ENCODE assay signal across 27 cellular contexts in genomic region chr17:67412057-67412456, GRCh38. TPM values are rescaled to one million over a fixed set of nuclear protein-coding genes. Genes with fewer than 3 reads are reported as not detected.
DNase-seq lines count a peak whose midpoint lies in the region; ATAC-seq and TF ChIP-seq lines count a peak whose summit lies in the region.
"Had no signal": no experiment of that assay in that cellular context is flagged by ENCODE, and none has a peak within 500 bp of the region (broad histone marks: within the 10 kb centered on the region; RNA-seq: fewer than 3 reads in every experiment).

No MANE protein-coding gene starts in this region.

- H3K9ac ChIP-seq in mesendoderm (ENCODE audit: low read length) = no peak overlapping the region

- H3K27ac Mint-ChIP-seq in activated CD8-positive, alpha-beta T cell treated with anti-CD3 and anti-CD28 coated beads for 36 hours = peak overlapping the region; percentile 56
- H3K27ac Mint-ChIP-seq in activated CD8-positive, alpha-beta T cell treated with anti-CD3 and anti-CD28 coated beads, Interleukin-2, amount 10 ng/mL, durations not matched to agents 7 days and 5 days = no peak overlapping the region
- H3K27ac Mint-ChIP-seq in CD4-positive, CD25-positive, alpha-beta regulatory T cell = peak overlapping the region in 2 of 3 donors; percentile 69 to 70
- peak overlapping the region; percentile 61 for H3K27ac Mint-ChIP-seq in activated T-helper 17 cell treated with anti-CD3 and anti-CD28 coated beads, Interleukin-2, amount 50 U/mL, for 72 hours
- H3K27ac Mint-ChIP-seq: GM23338; nephron; stimulated activated memory B cell treated with anti-CD40 and anti-IgM and Interleukin-4, amounts not matched to agents 10 μg/mL and 1 μg/mL and 100 μg/mL, for 72 hours had no signal

- H3K27me3 ChIP-seq in CD4-positive, CD25-positive, alpha-beta regulatory T cell (ENCODE audit: control insufficient read depth, insufficient read depth, low read length) = no peaks in the 10 kb centered on the region
- H3K27me3 ChIP-seq in mesendoderm (ENCODE audit: insufficient read depth, low read length, poor library complexity) (no peaks in the 10 kb centered on the region), stomach (no peaks in the 10 kb centered on the region)
- H3K27me3 ChIP-seq: suprapubic skin, upper lobe of left lung had no signal

- WGBS in mesendoderm (ENCODE audit: extremely low coverage, insufficient coverage, low lambda C conversion rate) = no CpG with 5 or more reads among the region's 4 CpGs
- WGBS in stomach, 5 donors = 40 to 49% (median 48%) methylated on average over 4 of the region's 4 CpGs

- peaks cover 19% of the 10 kb centered on the region for H3K36me3 Mint-ChIP-seq in activated CD8-positive, alpha-beta T cell treated with anti-CD3 and anti-CD28 coated beads for 36 hours (ENCODE audit: low read depth)
- peaks cover 32% of the 10 kb centered on the region for H3K36me3 Mint-ChIP-seq in activated CD8-positive, alpha-beta T cell treated with anti-CD3 and anti-CD28 coated beads, Interleukin-2, amount 10 ng/mL, durations not matched to agents 7 days and 5 days (ENCODE audit: low read depth)
- H3K36me3 Mint-ChIP-seq in CD4-positive, CD25-positive, alpha-beta regulatory T cell = peaks cover 4% of the 10 kb centered on the region
- no peaks in the 10 kb centered on the region for H3K36me3 Mint-ChIP-seq in activated T-helper 17 cell treated with anti-CD3 and anti-CD28 coated beads, Interleukin-2, amount 50 U/mL, for 72 hours (ENCODE audit: low read depth)

- no peak for ATAC-seq in activated CD8-positive, alpha-beta T cell treated with anti-CD3 and anti-CD28 coated beads for 36 hours
- ATAC-seq in activated CD8-positive, alpha-beta T cell treated with anti-CD3 and anti-CD28 coated beads, Interleukin-2, amount 10 ng/mL, durations not matched to agents 7 days and 5 days = no peak
- no peak for ATAC-seq in CD4-positive, CD25-positive, alpha-beta regulatory T cell (ENCODE audit: low read depth in 2 of 2)
- ATAC-seq in activated T-helper 17 cell treated with anti-CD3 and anti-CD28 coated beads, Interleukin-2, amount 50 U/mL, for 72 hours (replicated peaks) = no peak
- ATAC-seq: activated T-cell treated with anti-CD3 and anti-CD28 coated beads, Interleukin-2, amount 50 U/mL, for 4 hours; GM23338; stimulated activated memory B cell treated with anti-CD40 and anti-IgM and Interleukin-4, amounts not matched to agents 10 μg/mL and 1 μg/mL and 100 μg/mL, for 72 hours had no signal

- H3K56ac ChIP-seq in mesendoderm (ENCODE audit: low read length) = no peak overlapping the region

- CTCF ChIA-PET in activated CD8-positive, alpha-beta T cell treated with anti-CD3 and anti-CD28 coated beads for 36 hours (lab: Charles Lee) = interaction anchor here (2.0 kb wide), 1 partner anchor 23 kb away, joined by 8 read pairs; no protein-coding TSS in a partner anchor
- CTCF ChIA-PET in activated CD8-positive, alpha-beta T cell treated with anti-CD3 and anti-CD28 coated beads, Interleukin-2, amount 10 ng/mL, durations not matched to agents 7 days and 5 days (lab: Charles Lee) = no interaction called here

- POLR2A ChIA-PET in activated CD8-positive, alpha-beta T cell treated with anti-CD3 and anti-CD28 coated beads for 36 hours (lab: Charles Lee) = interaction anchor here (1.6 to 2.4 kb wide), 2 partner anchors 19 to 63 kb away, joined by 4 to 8 read pairs; no protein-coding TSS in a partner anchor
- POLR2A ChIA-PET in activated CD8-positive, alpha-beta T cell treated with anti-CD3 and anti-CD28 coated beads, Interleukin-2, amount 10 ng/mL, durations not matched to agents 7 days and 5 days (lab: Charles Lee) = no interaction called here

- intact Hi-C loops in activated CD8-positive, alpha-beta T cell treated with anti-CD3 and anti-CD28 coated beads for 36 hours (cut with micrococcal nuclease) = no loop called here
- intact Hi-C loops in stomach (cut with DNase I; ENCODE audit: low total_unique reads) = no loop called here

- H3K9me3 Mint-ChIP-seq in activated CD8-positive, alpha-beta T cell treated with anti-CD3 and anti-CD28 coated beads for 36 hours = peaks cover 6% of the 10 kb centered on the region
- H3K9me3 Mint-ChIP-seq in activated CD8-positive, alpha-beta T cell treated with anti-CD3 and anti-CD28 coated beads, Interleukin-2, amount 10 ng/mL, durations not matched to agents 7 days and 5 days (ENCODE audit: insufficient read depth) = peaks cover 7% of the 10 kb centered on the region
- peaks cover 0 to 8% (median 0%) of the 10 kb centered on the region in 7 donors for H3K9me3 Mint-ChIP-seq in CD4-positive, CD25-positive, alpha-beta regulatory T cell
- no peaks in the 10 kb centered on the region for H3K9me3 Mint-ChIP-seq in activated T-helper 17 cell treated with anti-CD3 and anti-CD28 coated beads, Interleukin-2, amount 50 U/mL, for 72 hours

- peaks cover 6% of the 10 kb centered on the region for H3K79me1 ChIP-seq in mesendoderm (ENCODE audit: low read length)

- peak overlapping the region; percentile 21 for H2BK120ac ChIP-seq in mesendoderm (ENCODE audit: low read depth, low read length)

- H2BK15ac ChIP-seq in mesendoderm (replicated peaks; ENCODE audit: low read depth) = no peak overlapping the region

- no peaks in the 10 kb centered on the region for H3K27me3 Mint-ChIP-seq in activated CD8-positive, alpha-beta T cell treated with anti-CD3 and anti-CD28 coated beads for 36 hours
- H3K27me3 Mint-ChIP-seq in activated CD8-positive, alpha-beta T cell treated with anti-CD3 and anti-CD28 coated beads, Interleukin-2, amount 10 ng/mL, durations not matched to agents 7 days and 5 days (ENCODE audit: low read depth) = no peaks in the 10 kb centered on the region
- H3K27me3 Mint-ChIP-seq in CD4-positive, CD25-positive, alpha-beta regulatory T cell = no peaks in the 10 kb centered on the region
- no peaks in the 10 kb centered on the region for H3K27me3 Mint-ChIP-seq in activated T-helper 17 cell treated with anti-CD3 and anti-CD28 coated beads, Interleukin-2, amount 50 U/mL, for 72 hours
- H3K27me3 Mint-ChIP-seq: stimulated activated memory B cell treated with anti-CD40 and anti-IgM and Interleukin-4, amounts not matched to agents 10 μg/mL and 1 μg/mL and 100 μg/mL, for 72 hours had no signal

- peaks cover 60% of the 10 kb centered on the region for H3K4me1 Mint-ChIP-seq in activated CD8-positive, alpha-beta T cell treated with anti-CD3 and anti-CD28 coated beads for 36 hours (ENCODE audit: low read depth)
- peaks cover 23% of the 10 kb centered on the region for H3K4me1 Mint-ChIP-seq in activated CD8-positive, alpha-beta T cell treated with anti-CD3 and anti-CD28 coated beads, Interleukin-2, amount 10 ng/mL, durations not matched to agents 7 days and 5 days (ENCODE audit: low read depth)
- H3K4me1 Mint-ChIP-seq in CD4-positive, CD25-positive, alpha-beta regulatory T cell = peaks cover 8 to 44% (median 22%) of the 10 kb centered on the region in 4 donors
- peaks cover 29% of the 10 kb centered on the region for H3K4me1 Mint-ChIP-seq in activated T-helper 17 cell treated with anti-CD3 and anti-CD28 coated beads, Interleukin-2, amount 50 U/mL, for 72 hours
- H3K4me1 Mint-ChIP-seq: GM23338, nephron had no signal

- no peak overlapping the region for H3K4me3 Mint-ChIP-seq in activated CD8-positive, alpha-beta T cell treated with anti-CD3 and anti-CD28 coated beads for 36 hours
- H3K4me3 Mint-ChIP-seq in activated CD8-positive, alpha-beta T cell treated with anti-CD3 and anti-CD28 coated beads, Interleukin-2, amount 10 ng/mL, durations not matched to agents 7 days and 5 days = no peak overlapping the region
- H3K4me3 Mint-ChIP-seq in CD4-positive, CD25-positive, alpha-beta regulatory T cell = no peak overlapping the region
- no peak overlapping the region for H3K4me3 Mint-ChIP-seq in activated T-helper 17 cell treated with anti-CD3 and anti-CD28 coated beads, Interleukin-2, amount 50 U/mL, for 72 hours
- H3K4me3 Mint-ChIP-seq: activated T-cell treated with anti-CD3 and anti-CD28 coated beads, Interleukin-2, amount 50 U/mL, for 4 hours; GM23338; nephron; stimulated activated memory B cell treated with anti-CD40 and anti-IgM and Interleukin-4, amounts not matched to agents 10 μg/mL and 1 μg/mL and 100 μg/mL, for 72 hours had no signal

- TF ChIP-seq POLR2A in stomach (IDR thresholded peaks at IDR 0.05) = no peak

- no peak overlapping the region for H3K4ac ChIP-seq in mesendoderm (ENCODE audit: low read depth, low read length)

- H4K5ac ChIP-seq in mesendoderm (ENCODE audit: low read length) = no peak overlapping the region

- no peak overlapping the region for H4K8ac ChIP-seq in mesendoderm (ENCODE audit: low read depth, low read length)

- no peak overlapping the region for H3K18ac ChIP-seq in mesendoderm (ENCODE audit: low read length)

- no peak overlapping the region for H2BK5ac ChIP-seq in mesendoderm (ENCODE audit: low read length)

- no peak overlapping the region for H3K23ac ChIP-seq in mesendoderm (ENCODE audit: low read length)

- no peak overlapping the region for H3K4me3 ChIP-seq in CD4-positive, CD25-positive, alpha-beta regulatory T cell (ENCODE audit: low read depth, low read length)
- H3K4me3 ChIP-seq in mesendoderm (ENCODE audit: low read length) (no peak overlapping the region), stomach (no peak overlapping the region)
- H3K4me3 ChIP-seq: GM23338, suprapubic skin, upper lobe of left lung had no signal

- no peak overlapping the region for H3K27ac ChIP-seq in CD4-positive, CD25-positive, alpha-beta regulatory T cell (ENCODE audit: insufficient read depth, low read length, poor library complexity, severe bottlenecking)
- H3K27ac ChIP-seq in mesendoderm (ENCODE audit: low read depth, low read length) = no peak overlapping the region
- H3K27ac ChIP-seq in stomach = no peak overlapping the region
- H3K27ac ChIP-seq: suprapubic skin had no signal

- no peaks in the 10 kb centered on the region for H3K4me1 ChIP-seq in CD4-positive, CD25-positive, alpha-beta regulatory T cell (ENCODE audit: control insufficient read depth, insufficient read depth, low read length, poor library complexity, severe bottlenecking)
- H3K4me1 ChIP-seq in mesendoderm (ENCODE audit: control insufficient read depth, low read depth, low read length) (no peaks in the 10 kb centered on the region), stomach (peaks cover 8 to 22% (median 13%) of the 10 kb centered on the region in 4 donors)
- H3K4me1 ChIP-seq: suprapubic skin had no signal

- no peak for DNase-seq in activated CD8-positive, alpha-beta T cell treated with anti-CD3 and anti-CD28 coated beads for 36 hours
- no peak for DNase-seq in activated CD8-positive, alpha-beta T cell treated with anti-CD3 and anti-CD28 coated beads, Interleukin-2, amount 10 ng/mL, durations not matched to agents 7 days and 5 days
- no peak for DNase-seq in CD4-positive, CD25-positive, alpha-beta regulatory T cell
- no peak for DNase-seq in mesendoderm
- DNase-seq in HT-29 (ENCODE audit: low spot score) = no peak
- no peak for DNase-seq in Ammon's horn (ENCODE audit: low spot score)
- no peak for DNase-seq in stomach
- DNase-seq: activated naive CD4-positive, alpha-beta T cell; activated T-cell treated with anti-CD3 and anti-CD28 coated beads, Interleukin-2, amount 50 U/mL, for 4 hours; DMS 273 treated with DMSO at 0.1 percent for 48 hours; effector CD4-positive, alpha-beta T cell; EL; erythroblast; islet precursor cell; Kasumi-1; midbrain; NCI-H1417 treated with DMSO at 0.1 percent for 48 hours; NCI-H2081 treated with DMSO at 0.1 percent for 48 hours; NCI-H2227 treated with DMSO at 0.1 percent for 48 hours; NCI-H526 treated with DMSO at 0.1 percent for 48 hours; T-helper 9 cell had no signal

- peaks cover 0 to 7% of the 10 kb centered on the region in 2 experiments for H3K9me3 ChIP-seq in CD4-positive, CD25-positive, alpha-beta regulatory T cell (ENCODE audit: control insufficient read depth in 2 of 2, low read length in 2 of 2)
- H3K9me3 ChIP-seq in stomach = no peaks in the 10 kb centered on the region
- H3K9me3 ChIP-seq: suprapubic skin, upper lobe of left lung had no signal

- H3K4me2 ChIP-seq in mesendoderm (ENCODE audit: low read length) = no peak overlapping the region
- H3K4me2 ChIP-seq: GM23338 had no signal

- no peak for TF ChIP-seq CTCF in activated CD8-positive, alpha-beta T cell treated with anti-CD3 and anti-CD28 coated beads for 36 hours (IDR thresholded peaks at IDR 0.05)
- TF ChIP-seq CTCF in stomach (IDR thresholded peaks at IDR 0.05) = no peak

- no peaks in the 10 kb centered on the region for H3K36me3 ChIP-seq in CD4-positive, CD25-positive, alpha-beta regulatory T cell (ENCODE audit: control insufficient read depth, insufficient read depth, low read length)
- H3K36me3 ChIP-seq in mesendoderm (ENCODE audit: control insufficient read depth, insufficient read depth, low read length) (no peaks in the 10 kb centered on the region), stomach (no peaks in the 10 kb centered on the region)
- H3K36me3 ChIP-seq: suprapubic skin, upper lobe of left lung had no signal

- H3K79me2 ChIP-seq in mesendoderm (ENCODE audit: control insufficient read depth, insufficient read depth, low read length) = peaks cover 13% of the 10 kb centered on the region

- TF ChIP-seq EP300 in stomach (IDR thresholded peaks at IDR 0.05) = no peak

- H2AK5ac ChIP-seq in mesendoderm (ENCODE audit: low read length) = no peak overlapping the region

RNA-seq across cellular contexts. Expression of gene PITPNC1, which starts 35.0 kb away (rescaled TPM):
- 10 to 100 TPM; 51.8 to 56.3 TPM for total RNA-seq in activated CD8-positive, alpha-beta T cell treated with anti-CD3 and anti-CD28 coated beads for 36 hours
- total RNA-seq in activated CD8-positive, alpha-beta T cell treated with anti-CD3 and anti-CD28 coated beads, Interleukin-2, amount 10 ng/mL, durations not matched to agents 7 days and 5 days = 10 to 100 TPM; 74.0 to 76.5 TPM
- total RNA-seq in CD4-positive, CD25-positive, alpha-beta regulatory T cell = 47.9 TPM
- 10 to 100 TPM; 27.3 to 39.5 (median 39.0) TPM for polyA plus RNA-seq in CD4-positive, CD25-positive, alpha-beta regulatory T cell
- total RNA-seq in activated T-helper 17 cell treated with anti-CD3 and anti-CD28 coated beads, Interleukin-2, amount 50 U/mL, for 72 hours = 10 to 100 TPM; 43.0 to 45.4 TPM
- polyA plus RNA-seq in mesendoderm (2013, experiment 1 of 2) = 54.2 TPM
- 52.1 TPM for polyA plus RNA-seq in mesendoderm (2013, experiment 2 of 2)
- total RNA-seq in HT-29 (2014; rRNA removed; shearing (Covaris generic)) = 40.6 and 42.1 TPM in 2 replicates
- total RNA-seq in stomach = 10 to 100 TPM in 4 of 5 donors, 1 to 10 TPM in 1; 2.3 to 25.3 (median 17.4) TPM
- polyA plus RNA-seq in stomach = 10 to 100 TPM in 2 of 3 donors, 1 to 10 TPM in 1; 9.3 to 13.6 (median 13.0) TPM

RNA-seq across cellular contexts. Expression of gene PSMD12, which starts 45.7 kb away (rescaled TPM):
- 10 to 100 TPM; 80.9 to 89.1 TPM for total RNA-seq in activated CD8-positive, alpha-beta T cell treated with anti-CD3 and anti-CD28 coated beads for 36 hours
- total RNA-seq in activated CD8-positive, alpha-beta T cell treated with anti-CD3 and anti-CD28 coated beads, Interleukin-2, amount 10 ng/mL, durations not matched to agents 7 days and 5 days = 10 to 100 TPM; 49.4 to 53.9 TPM
- total RNA-seq in CD4-positive, CD25-positive, alpha-beta regulatory T cell = 44.2 TPM
- 10 to 100 TPM; 31.7 to 42.7 (median 37.0) TPM for polyA plus RNA-seq in CD4-positive, CD25-positive, alpha-beta regulatory T cell
- 100 to 1,000 TPM in 1 of 2 donors, 10 to 100 TPM in 1; 83.0 to 112 TPM for total RNA-seq in activated T-helper 17 cell treated with anti-CD3 and anti-CD28 coated beads, Interleukin-2, amount 50 U/mL, for 72 hours
- polyA plus RNA-seq in mesendoderm (2013, experiment 1 of 2) = 86.5 TPM
- 87.8 TPM for polyA plus RNA-seq in mesendoderm (2013, experiment 2 of 2)
- total RNA-seq in HT-29 (2014; rRNA removed; shearing (Covaris generic)) = 30.3 and 35.9 TPM in 2 replicates
- total RNA-seq in stomach = 10 to 100 TPM in 4 of 5 donors, 1 to 10 TPM in 1; 4.9 to 44.6 (median 17.9) TPM
- polyA plus RNA-seq in stomach = 10 to 100 TPM; 14.6 to 19.4 (median 16.9) TPM
